In the genomic region with DNA sequence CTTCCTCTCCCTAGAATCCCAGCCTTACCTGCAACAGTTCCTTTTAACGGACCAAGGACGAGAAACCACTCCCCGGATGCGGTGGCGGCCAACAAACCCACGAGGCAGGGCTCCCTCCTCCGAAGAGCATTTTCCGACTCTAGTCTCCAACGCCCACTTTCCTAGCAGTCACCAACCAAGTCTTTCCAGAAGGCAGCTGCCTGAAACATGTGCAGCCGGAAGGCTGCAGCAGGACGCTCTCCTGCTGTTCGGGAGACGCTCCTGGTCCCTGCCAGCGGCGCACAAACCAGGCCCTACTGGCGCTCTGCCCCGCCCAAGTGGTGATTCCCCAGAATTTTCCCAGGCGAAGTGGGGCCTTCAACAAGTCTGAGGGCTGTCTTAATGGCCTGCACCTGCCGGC, we compare ENCODE assay signal across 13 cellular contexts. TPM values are rescaled to one million over a fixed set of nuclear protein-coding genes. Genes with fewer than 3 reads are reported as not detected.
DNase-seq lines count a peak whose midpoint lies in the region; TF ChIP-seq lines count a peak whose summit lies in the region.
"Had no signal": no experiment of that assay in that cellular context is flagged by ENCODE, and none has a peak within 500 bp of the region (broad histone marks: within the 10 kb centered on the region; RNA-seq: fewer than 3 reads in every experiment).

No MANE protein-coding gene starts in this region.

- DNase-seq in AG10803 (ENCODE audit: low read depth): peak; percentile 30
- DNase-seq in NCI-H2227 (lab: John Stamatoyannopoulos, UW; ENCODE audit: unreplicated experiment): peak; percentile 68
- DNase-seq in fibroblast of the aortic adventitia (ENCODE audit: low read depth): peak; percentile 9
- DNase-seq in neuronal stem cell (ENCODE audit: low spot score): no peak
- DNase-seq in cerebellar cortex (ENCODE audit: low spot score): no peak
- no peak for DNase-seq in SW480 (ENCODE audit: low spot score)
- no peak for DNase-seq in sigmoid colon
- no peak for DNase-seq in RPMI8226
- DNase-seq: amygdala, NCI-H1417, T-cell, tibial artery had no signal

- TF ChIP-seq CTCF in AG10803 (conservative IDR thresholded peaks at IDR 0.05; ENCODE audit: low read length): no peak
- no peak for TF ChIP-seq CTCF in fibroblast of the aortic adventitia (IDR thresholded peaks at IDR 0.05; ENCODE audit: insufficient read depth, low read length)
- TF ChIP-seq CTCF in sigmoid colon (IDR thresholded peaks at IDR 0.05): no peak

- peaks cover 0 to 2% (median 0%) of the 10 kb centered on the region in 3 experiments for H3K27me3 ChIP-seq in neuronal stem cell (ENCODE audit: control insufficient read depth in 3 of 3, insufficient read depth in 3 of 3, low read depth in 1 of 3, low read length in 3 of 3)
- H3K27me3 ChIP-seq in sigmoid colon: no peaks in the 10 kb centered on the region
- H3K27me3 ChIP-seq: tibial artery had no signal

- intact Hi-C loops in sigmoid colon (cut with DNase I): no loop called here

- H3K18ac ChIP-seq in neuronal stem cell (ENCODE audit: low read length): no peak overlapping the region

- H3K36me3 ChIP-seq in neuronal stem cell (replicated peaks in 1 of 2; ENCODE audit: control insufficient read depth in 2 of 2, insufficient read depth in 2 of 2, low read length in 2 of 2): no peaks in the 10 kb centered on the region
- H3K36me3 ChIP-seq in sigmoid colon: peaks cover 0 to 4% (median 0%) of the 10 kb centered on the region in 4 donors

- no peak overlapping the region for H4K91ac ChIP-seq in neuronal stem cell (ENCODE audit: low read depth, low read length, poor library complexity)

- no peak overlapping the region for H3K9ac ChIP-seq in neuronal stem cell (ENCODE audit: low read depth, low read length, poor library complexity)

- no CpG with 5 or more reads among the region's 19 CpGs for WGBS in neuronal stem cell (ENCODE audit: extremely low coverage in 2 of 2, insufficient read length in 2 of 2, insufficient replicate concordance in 1 of 2), 2 donors
- WGBS in sigmoid colon, 2 donors: 37 to 44% methylated on average over 19 of the region's 19 CpGs

- no peak overlapping the region for H4K8ac ChIP-seq in neuronal stem cell (ENCODE audit: low read depth, low read length)

- H2BK120ac ChIP-seq in neuronal stem cell (ENCODE audit: low read depth, low read length): no peak overlapping the region

- H3K23ac ChIP-seq in neuronal stem cell (ENCODE audit: low read depth, low read length, poor library complexity): no peak overlapping the region

- no peak overlapping the region for H2AFZ ChIP-seq in neuronal stem cell (ENCODE audit: low read length)

- TF ChIP-seq POLR2A in sigmoid colon (IDR thresholded peaks at IDR 0.05): no peak

- H3K4me3 ChIP-seq in AG10803 (ENCODE audit: low read length) (peak overlapping the region; percentile 16), fibroblast of the aortic adventitia (ENCODE audit: low read depth, low read length) (peak overlapping the region; percentile 22), neuronal stem cell (ENCODE audit: low read length in 2 of 2) (no peak overlapping the region), sigmoid colon (peak overlapping the region in 1 of 4 donors; percentile 28)
- H3K4me3 ChIP-seq: tibial artery had no signal

- no peaks in the 10 kb centered on the region for H3K4me1 ChIP-seq in neuronal stem cell (ENCODE audit: control insufficient read depth in 2 of 2, insufficient read depth in 1 of 2, low read depth in 1 of 2, low read length in 2 of 2)
- peaks cover 0 to 10% (median 5%) of the 10 kb centered on the region in 4 donors for H3K4me1 ChIP-seq in sigmoid colon
- H3K4me1 ChIP-seq: tibial artery had no signal

- no peak overlapping the region for H3K4me2 ChIP-seq in neuronal stem cell (ENCODE audit: insufficient read depth, low read length, poor library complexity, severe bottlenecking)

- no peak overlapping the region for H2BK12ac ChIP-seq in neuronal stem cell (ENCODE audit: low read length)

- H2BK5ac ChIP-seq in neuronal stem cell (ENCODE audit: low read length): no peak overlapping the region

- H2AK5ac ChIP-seq in neuronal stem cell (ENCODE audit: low read depth, low read length): no peak overlapping the region

- H2BK15ac ChIP-seq in neuronal stem cell (ENCODE audit: low read length): no peak overlapping the region

- TF ChIP-seq EP300 in sigmoid colon (IDR thresholded peaks at IDR 0.05): no peak

- peak overlapping the region; percentile 14 for H3K4ac ChIP-seq in neuronal stem cell (ENCODE audit: low read length)

- H3K27ac ChIP-seq in neuronal stem cell (replicated peaks; ENCODE audit: low read length) (no peak overlapping the region), sigmoid colon (no peak overlapping the region)
- H3K27ac ChIP-seq: C4-2B, tibial artery had no signal

- no peaks in the 10 kb centered on the region for H3K79me1 ChIP-seq in neuronal stem cell (ENCODE audit: low read depth, low read length)

- H3K9me3 ChIP-seq in neuronal stem cell (replicated peaks in 1 of 2; ENCODE audit: control insufficient read depth in 2 of 2, insufficient read depth in 1 of 2, low read depth in 1 of 2, low read length in 2 of 2): no peaks in the 10 kb centered on the region
- no peaks in the 10 kb centered on the region for H3K9me3 ChIP-seq in sigmoid colon
- H3K9me3 ChIP-seq: tibial artery had no signal

- H3K14ac ChIP-seq in neuronal stem cell (ENCODE audit: low read length): no peak overlapping the region

RNA-seq across cellular contexts. Expression of gene ADAM20, which starts 21.1 kb away (rescaled TPM):
- total RNA-seq in fibroblast of the aortic adventitia (ENCODE audit: low replicate concordance) (1.3 and 1.4 TPM in 2 replicates), sigmoid colon (1 to 10 TPM; 1.4 to 4.4 (median 2.6) TPM)
- polyA plus RNA-seq in neuronal stem cell (2013, experiment 1 of 2): 0.01 TPM
- 0.01 TPM for polyA plus RNA-seq in neuronal stem cell (2013, experiment 2 of 2)
- polyA plus RNA-seq in sigmoid colon: under 1 TPM in 1 of 3 donors, not detected in 2; 0.06 TPM

RNA-seq across cellular contexts. Expression of gene MED6, which starts 44.6 kb away (rescaled TPM):
- total RNA-seq in fibroblast of the aortic adventitia (ENCODE audit: low replicate concordance) (19.7 and 39.6 TPM in 2 replicates), sigmoid colon (10 to 100 TPM; 24.3 to 40.7 (median 30.1) TPM)
- polyA plus RNA-seq in neuronal stem cell (2013, experiment 1 of 2): 35.4 TPM
- 36.8 TPM for polyA plus RNA-seq in neuronal stem cell (2013, experiment 2 of 2)
- polyA plus RNA-seq in sigmoid colon: 10 to 100 TPM; 15.0 to 26.1 (median 20.6) TPM

Comparison
In these comparisons a context has a peak if more than half of its experiments do, and no peak if none do; other contexts are left out.
1. DNase-seq: peak in AG10803 (single experiment), NCI-H2227 (single experiment) and fibroblast of the aortic adventitia (single experiment); none in neuronal stem cell (single experiment), cerebellar cortex (single experiment), SW480 (single experiment), sigmoid colon (single experiment) and RPMI8226 (single experiment).
2. H3K4me3 ChIP-seq: peak in AG10803 (single experiment) and fibroblast of the aortic adventitia (single experiment); none in neuronal stem cell (0 of 2).